Comparison of ENCODE assay signal across 10 cellular contexts in the genomic region with DNA sequence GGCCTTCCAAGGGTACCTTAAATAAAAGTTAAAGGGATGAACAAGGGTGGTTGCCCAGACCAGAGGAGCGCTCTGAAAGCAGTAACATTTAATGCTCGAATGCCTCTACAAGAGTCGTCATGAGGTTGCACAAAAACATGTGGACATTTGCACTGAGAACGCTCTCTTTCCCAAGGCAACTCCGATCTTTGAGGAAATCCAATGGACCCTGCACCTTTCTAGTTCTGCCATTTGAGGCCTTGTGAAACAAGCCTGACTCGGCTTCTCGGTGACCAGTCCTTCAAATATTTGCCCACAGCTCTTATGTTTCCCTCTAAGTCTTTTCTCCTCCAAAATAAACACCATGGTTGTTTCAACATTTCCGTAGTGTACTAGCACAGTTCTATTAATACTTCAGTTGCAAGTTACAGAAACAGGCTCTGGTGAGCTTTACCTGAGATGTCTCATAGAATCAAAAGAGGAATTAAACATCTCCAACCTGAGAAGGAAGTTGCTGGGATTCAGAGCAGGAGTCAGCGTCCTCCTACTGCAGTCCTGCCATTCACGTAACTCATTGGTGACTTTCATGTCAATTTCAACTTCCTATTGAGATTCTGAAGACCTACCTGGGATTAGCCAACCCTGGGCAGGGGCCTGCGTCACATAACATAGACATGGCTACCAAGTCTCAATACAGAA.
A peak's percentile ranks its signal among the peaks of the same experiment; 100 is the strongest.
DNase-seq lines count a peak whose midpoint lies in the region; ATAC-seq and TF ChIP-seq lines count a peak whose summit lies in the region.
"Had no signal": no experiment of that assay in that cellular context is flagged by ENCODE, and none has a peak within 500 bp of the region (broad histone marks: within the 10 kb centered on the region; RNA-seq: fewer than 3 reads in every experiment).

No MANE protein-coding gene starts in this region.

- no peak for TF ChIP-seq POLR2A in esophagus muscularis mucosa (IDR thresholded peaks at IDR 0.05; ENCODE audit: low read depth)
- TF ChIP-seq POLR2A in ovary (IDR thresholded peaks at IDR 0.05): no peak

- H3K23ac ChIP-seq in trophoblast cell (ENCODE audit: low read length): no peak overlapping the region

- H2BK5ac ChIP-seq in trophoblast cell (ENCODE audit: low read depth, low read length, poor library complexity): peak overlapping the region; percentile 95

- peaks cover 3% of the 10 kb centered on the region for H3K79me2 ChIP-seq in trophoblast cell (ENCODE audit: control insufficient read depth, insufficient read depth, low read length, poor library complexity)

- DNase-seq in DMS153 treated with DMSO at 0.1 percent for 48 hours (lab: John Stamatoyannopoulos, UW; ENCODE audit: unreplicated experiment) (peak; percentile 37), NOMO-1 treated with dmso at 0.1 percent for 144 hours (lab: John Stamatoyannopoulos, UW; ENCODE audit: unreplicated experiment) (peak; percentile 62), esophagus muscularis mucosa (ENCODE audit: extremely low spot score) (no peak), trophoblast cell (peak; percentile 74 to 88), ovary (no peak), KG1 (lab: John Stamatoyannopoulos, UW) (no peak), NCI-H2227 (lab: John Stamatoyannopoulos, UW; ENCODE audit: unreplicated experiment) (no peak)
- DNase-seq: glutamatergic neuron, NCI-H1417 treated with DMSO at 0.1 percent for 48 hours had no signal

- peak overlapping the region; percentile 94 for H2BK12ac ChIP-seq in trophoblast cell (ENCODE audit: low read length)

- H3K79me1 ChIP-seq in trophoblast cell (ENCODE audit: low read length): peaks cover 23% of the 10 kb centered on the region

- TF ChIP-seq CTCF in esophagus muscularis mucosa (IDR thresholded peaks at IDR 0.05): no peak
- no peak for TF ChIP-seq CTCF in ovary (IDR thresholded peaks at IDR 0.05)

- H3K4me3 ChIP-seq in esophagus muscularis mucosa: no peak overlapping the region
- no peak overlapping the region for H3K4me3 ChIP-seq in trophoblast cell (ENCODE audit: low read depth, low read length)
- H3K4me3 ChIP-seq in ovary: no peak overlapping the region

- intact Hi-C loops in esophagus muscularis mucosa (cut with DNase I) (loop anchor here (2.0 to 5.0 kb wide), 3 partner anchors 31 to 411 kb away; a partner anchor contains a TSS), ovary (cut with DNase I) (loop anchor here in 1 of 4 donors (5.0 kb wide), 1 partner anchor 35 kb away; no protein-coding TSS in a partner anchor)

- H2AK5ac ChIP-seq in trophoblast cell (ENCODE audit: low read length): no peak overlapping the region

- H3K18ac ChIP-seq in trophoblast cell (ENCODE audit: low read length): peak overlapping the region; percentile 70

- H4K12ac ChIP-seq in trophoblast cell (ENCODE audit: low read depth, low read length): peak overlapping the region; percentile 75

- H3K9ac ChIP-seq in trophoblast cell (ENCODE audit: low read length): no peak overlapping the region

- peak overlapping the region; percentile 87 for H4K91ac ChIP-seq in trophoblast cell (ENCODE audit: low read depth, low read length)

- H3K36me3 ChIP-seq in esophagus muscularis mucosa (no peaks in the 10 kb centered on the region), trophoblast cell (ENCODE audit: control insufficient read depth in 1 of 2, insufficient read depth in 2 of 2, low read length in 2 of 2) (no peaks in the 10 kb centered on the region), ovary (no peaks in the 10 kb centered on the region)

- peak overlapping the region; percentile 58 for H3K4ac ChIP-seq in trophoblast cell (ENCODE audit: low read depth, low read length)

- peak overlapping the region; percentile 70 for H3K14ac ChIP-seq in trophoblast cell (ENCODE audit: low read length)

- 75% methylated on average over 11 of the region's 11 CpGs for WGBS in esophagus muscularis mucosa
- WGBS in trophoblast cell (ENCODE audit: extremely low coverage, insufficient coverage, insufficient read length): no CpG with 5 or more reads among the region's 11 CpGs
- WGBS in ovary, 3 donors: 85 to 89% (median 87%) methylated on average over 11 of the region's 11 CpGs

- H3K27ac ChIP-seq in esophagus muscularis mucosa (replicated peaks in 1 of 4) (peak overlapping the region; percentile 79 to 82 (median 80)), trophoblast cell (ENCODE audit: low read depth, low read length) (peak overlapping the region; percentile 72), ovary (no peak overlapping the region)

- H3K4me1 ChIP-seq in esophagus muscularis mucosa: peaks cover 12 to 27% (median 25%) of the 10 kb centered on the region in 4 donors
- H3K4me1 ChIP-seq in trophoblast cell (ENCODE audit: control insufficient read depth in 1 of 2, insufficient read depth in 2 of 2, low read length in 2 of 2): peaks cover 10 to 28% of the 10 kb centered on the region in 2 experiments
- no peaks in the 10 kb centered on the region for H3K4me1 ChIP-seq in ovary (ENCODE audit: insufficient read depth)

- ATAC-seq in HG02678 (IDR thresholded peaks at IDR 0.05; ENCODE audit: unreplicated experiment): no peak

- TF ChIP-seq EP300 in esophagus muscularis mucosa (IDR thresholded peaks at IDR 0.05) (no peak), ovary (IDR thresholded peaks at IDR 0.05) (no peak)

- H3K27me3 ChIP-seq in esophagus muscularis mucosa (no peaks in the 10 kb centered on the region), trophoblast cell (ENCODE audit: insufficient read depth, low read length) (no peaks in the 10 kb centered on the region), ovary (no peaks in the 10 kb centered on the region)

- peaks cover 0 to 2% (median under 1%) of the 10 kb centered on the region in 4 donors for H3K9me3 ChIP-seq in esophagus muscularis mucosa
- peaks cover 3% of the 10 kb centered on the region for H3K9me3 ChIP-seq in trophoblast cell (ENCODE audit: insufficient read depth, low read depth, low read length)
- no peaks in the 10 kb centered on the region for H3K9me3 ChIP-seq in ovary

- H2BK120ac ChIP-seq in trophoblast cell (ENCODE audit: insufficient read depth, low read length, poor library complexity): peak overlapping the region; percentile 87

- peak overlapping the region; percentile 73 for H4K8ac ChIP-seq in trophoblast cell (ENCODE audit: low read depth, low read length)

- no peak overlapping the region for H2AFZ ChIP-seq in trophoblast cell (ENCODE audit: insufficient read depth, low read length, poor library complexity)

- no peak overlapping the region for H3K4me2 ChIP-seq in trophoblast cell (ENCODE audit: low read length)

Comparison
In these comparisons a context has a peak if more than half of its experiments do, and no peak if none do; other contexts are left out.
1. DNase-seq: peak in DMS153 treated with DMSO at 0.1 percent for 48 hours (single experiment), NOMO-1 treated with dmso at 0.1 percent for 144 hours (single experiment) and trophoblast cell (2 of 2); none in esophagus muscularis mucosa (single experiment), ovary (0 of 5), KG1 (single experiment) and NCI-H2227 (single experiment).
2. H3K27ac ChIP-seq: peak in esophagus muscularis mucosa (4 of 4) and trophoblast cell (single experiment); none in ovary (0 of 2).